ENCODE assay signal across 21 cellular contexts in the genomic region with DNA sequence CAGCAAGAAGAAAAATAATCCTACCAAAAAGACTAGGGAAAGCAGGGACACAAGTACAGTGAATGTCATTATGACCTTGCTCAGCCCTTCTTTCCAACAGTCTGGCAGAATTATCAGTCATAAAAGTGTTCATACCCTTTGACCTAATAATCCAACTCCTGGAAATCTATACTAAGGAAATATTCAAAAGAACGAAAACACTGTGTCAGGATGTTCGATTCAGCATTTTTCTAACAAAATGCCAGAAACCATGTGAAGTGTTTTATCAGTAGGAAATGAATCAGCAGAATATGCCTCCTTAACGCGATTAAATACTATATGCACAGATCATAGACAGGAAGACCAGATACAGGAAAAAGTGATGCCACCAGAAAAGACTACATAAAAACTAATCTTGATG. TPM values are rescaled to one million over a fixed set of nuclear protein-coding genes. Genes with fewer than 3 reads are reported as not detected.
DNase-seq lines count a peak whose midpoint lies in the region; ATAC-seq, FAIRE-seq and TF ChIP-seq lines count a peak whose summit lies in the region.
"Had no signal": no experiment of that assay in that cellular context is flagged by ENCODE, and none has a peak within 500 bp of the region (broad histone marks: within the 10 kb centered on the region; RNA-seq: fewer than 3 reads in every experiment).

No MANE protein-coding gene starts in this region.

- peak overlapping the region; percentile 40 for H3K4me2 ChIP-seq in SK-N-SH
- H3K4me2 ChIP-seq in osteoblast (ENCODE audit: insufficient read depth, low read length): peak overlapping the region; percentile 43
- H3K4me2 ChIP-seq: GM23338 had no signal

- CTCF ChIA-PET in SK-N-SH (lab: Yijun Ruan, JAX): no interaction called here

- TF ChIP-seq CTCF in SK-N-SH (IDR thresholded peaks at IDR 0.05) (no peak), osteoblast (IDR thresholded peaks at IDR 0.05; ENCODE audit: extremely low read depth, low read depth, low read length) (no peak)

- DNase-seq in EL: peak; percentile 18
- DNase-seq in SK-N-SH: peak; percentile 31
- DNase-seq in osteoblast (ENCODE audit: insufficient read length, low spot score, missing footprints): no peak
- no peak for DNase-seq in caudate nucleus (lab: John Stamatoyannopoulos, UW)
- no peak for DNase-seq in CD1c-positive myeloid dendritic cell (ENCODE audit: extremely low spot score)
- DNase-seq: activated CD4-positive, alpha-beta memory T cell treated with anti-CD3 and anti-CD28 coated beads for 36 hours; activated naive CD4-positive, alpha-beta T cell; activated T-cell treated with anti-CD3 and anti-CD28 coated beads, Interleukin-2, amount 50 U/mL, for 1 hour; CD8-positive, alpha-beta memory T cell; DMS79; mucosa of descending colon; NCI-H1105; NCI-H524; substantia nigra; T-cell had no signal

- no peaks in the 10 kb centered on the region for H4K20me1 ChIP-seq in SK-N-SH (ENCODE audit: insufficient read depth)
- H4K20me1 ChIP-seq in osteoblast (ENCODE audit: insufficient read depth, low read length): no peaks in the 10 kb centered on the region

- POLR2A ChIA-PET in SK-N-SH (lab: Yijun Ruan, JAX): no interaction called here

- no peak for TF ChIP-seq RAD21 in SK-N-SH (IDR thresholded peaks at IDR 0.05; ENCODE audit: low read length)

- FAIRE-seq in endometrium (lab: Jason Lieb, UNC): peak; percentile 26
- FAIRE-seq: HTR-8/SVneo had no signal

- H3K27me3 ChIP-seq in SK-N-SH (ENCODE audit: insufficient read depth) (no peaks in the 10 kb centered on the region), osteoblast (ENCODE audit: insufficient read depth, low read length) (no peaks in the 10 kb centered on the region)
- H3K27me3 ChIP-seq: vagina had no signal

- 10% methylated on average over 4 of the region's 4 CpGs for WGBS in SK-N-SH (ENCODE audit: low lambda C conversion rate)

- H3K27ac ChIP-seq in SK-N-SH (ENCODE audit: low read depth in 2 of 2, low read length in 1 of 2) (peak overlapping the region; percentile 58 to 88), osteoblast (ENCODE audit: low read depth, low read length) (peak overlapping the region; percentile 71), caudate nucleus (ENCODE audit: low read depth, low read length) (no peak overlapping the region)
- H3K27ac ChIP-seq: vagina had no signal

- TF ChIP-seq EP300 in SK-N-SH (IDR thresholded peaks at IDR 0.05; ENCODE audit: borderline replicate concordance in 1 of 2, low read depth in 1 of 2, low read length in 1 of 2): peak; percentile 48 to 69; a peak in 3 of 4 replicates

- H3K4me3 ChIP-seq in SK-N-SH (ENCODE audit: low read depth in 2 of 2, low read length in 1 of 2) (no peak overlapping the region), osteoblast (ENCODE audit: insufficient read depth, low read length) (no peak overlapping the region)
- H3K4me3 ChIP-seq: GM23338, mucosa of descending colon, vagina had no signal

- H3K79me2 ChIP-seq in SK-N-SH (ENCODE audit: insufficient read depth): peaks cover 13% of the 10 kb centered on the region
- H3K79me2 ChIP-seq in osteoblast (ENCODE audit: insufficient read depth, low read length): no peaks in the 10 kb centered on the region

- no peaks in the 10 kb centered on the region for H3K9me3 ChIP-seq in SK-N-SH
- H3K9me3 ChIP-seq in osteoblast (ENCODE audit: low read depth, low read length): no peaks in the 10 kb centered on the region
- H3K9me3 ChIP-seq: mucosa of descending colon, vagina had no signal

- H2AFZ ChIP-seq in SK-N-SH (ENCODE audit: low read depth): no peak overlapping the region
- H2AFZ ChIP-seq in osteoblast (ENCODE audit: low read length): peak overlapping the region; percentile 25
- H2AFZ ChIP-seq: GM23338 had no signal

- peak overlapping the region; percentile 35; the same call in 1 of the 2 replicates for H3K9ac ChIP-seq in SK-N-SH

- peaks cover 9 to 24% of the 10 kb centered on the region in 2 experiments; a peak in 3 of 4 replicates for H3K4me1 ChIP-seq in SK-N-SH (ENCODE audit: control insufficient read depth in 1 of 2, insufficient read depth in 2 of 2, low read depth in 1 of 2, low read length in 1 of 2)
- peaks cover 13% of the 10 kb centered on the region for H3K4me1 ChIP-seq in osteoblast (ENCODE audit: insufficient read depth, low read length)
- H3K4me1 ChIP-seq: vagina had no signal

- H3K9me2 ChIP-seq in SK-N-SH: no peaks in the 10 kb centered on the region

- H3F3A ChIP-seq in SK-N-SH (replicated peaks; ENCODE audit: insufficient read depth): peaks cover 29% of the 10 kb centered on the region

- ATAC-seq in esophagus mucosa (no peak), GM19328 (IDR thresholded peaks at IDR 0.05; ENCODE audit: unreplicated experiment) (no peak)
- ATAC-seq: GM23338, mucosa of descending colon, T-cell had no signal

- H3K36me3 ChIP-seq in SK-N-SH (replicated peaks in 1 of 2; ENCODE audit: control insufficient read depth in 1 of 2, insufficient read depth in 2 of 2, low read length in 1 of 2): peaks cover 0 to 8% of the 10 kb centered on the region in 2 experiments
- H3K36me3 ChIP-seq in osteoblast (ENCODE audit: insufficient read depth, low read length): no peaks in the 10 kb centered on the region
- H3K36me3 ChIP-seq: vagina had no signal

TF ChIP-seq in SK-N-SH, 30 proteins besides CTCF, POLR2A, EP300 and RAD21:
- TF ChIP-seq GATA2 (CRISPR knock-in tag; IDR thresholded peaks at IDR 0.05): peak; percentile 32; the same call in 1 of the 2 replicates
- TF ChIP-seq FOSL2 (IDR thresholded peaks at IDR 0.05; ENCODE audit: borderline replicate concordance, low read depth): peak; percentile 51; the same call in 1 of the 2 replicates
- peak; percentile 49 for TF ChIP-seq NFIC (IDR thresholded peaks at IDR 0.05; ENCODE audit: borderline replicate concordance)
- 0 out of 2 replicates have a peak, but pooled peaks have one; percentile 17 for TF ChIP-seq TEAD4 (IDR thresholded peaks at IDR 0.05; ENCODE audit: borderline replicate concordance, insufficient read depth)
- TF ChIP-seq, protein P1, sequence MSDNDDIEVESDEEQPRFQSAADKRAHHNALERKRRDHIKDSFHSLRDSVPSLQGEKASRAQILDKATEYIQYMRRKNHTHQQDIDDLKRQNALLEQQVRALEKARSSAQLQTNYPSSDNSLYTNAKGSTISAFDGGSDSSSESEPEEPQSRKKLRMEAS (IDR thresholded peaks at IDR 0.05; ENCODE audit: low read depth): peak; percentile 67; the same call in 1 of the 2 replicates
- 0 out of 2 replicates have a peak, but pooled peaks have one; percentile 42 for TF ChIP-seq RXRA (IDR thresholded peaks at IDR 0.05; ENCODE audit: borderline replicate concordance, low read depth)
- TF ChIP-seq RCOR1 (IDR thresholded peaks at IDR 0.05; ENCODE audit: low read length): peak; percentile 25; the same call in 1 of the 2 replicates
- peak; percentile 50; the same call in 1 of the 2 replicates for TF ChIP-seq JUND (IDR thresholded peaks at IDR 0.05)
- no peak for TF ChIP-seq POLR2AphosphoS5 (IDR thresholded peaks at IDR 0.05; ENCODE audit: low read depth, low read length)
- no peak for TF ChIP-seq YY1 (IDR thresholded peaks at IDR 0.05; ENCODE audit: low read depth)
- TF ChIP-seq TCF12 (IDR thresholded peaks at IDR 0.05): peak; percentile 73
- TF ChIP-seq, protein P2, sequence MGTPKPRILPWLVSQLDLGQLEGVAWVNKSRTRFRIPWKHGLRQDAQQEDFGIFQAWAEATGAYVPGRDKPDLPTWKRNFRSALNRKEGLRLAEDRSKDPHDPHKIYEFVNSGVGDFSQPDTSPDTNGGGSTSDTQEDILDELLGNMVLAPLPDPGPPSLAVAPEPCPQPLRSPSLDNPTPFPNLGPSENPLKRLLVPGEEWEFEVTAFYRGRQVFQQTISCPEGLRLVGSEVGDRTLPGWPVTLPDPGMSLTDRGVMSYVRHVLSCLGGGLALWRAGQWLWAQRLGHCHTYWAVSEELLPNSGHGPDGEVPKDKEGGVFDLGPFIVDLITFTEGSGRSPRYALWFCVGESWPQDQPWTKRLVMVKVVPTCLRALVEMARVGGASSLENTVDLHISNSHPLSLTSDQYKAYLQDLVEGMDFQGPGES (IDR thresholded peaks at IDR 0.05; ENCODE audit: low read depth, low read length): no peak
- TF ChIP-seq, protein P3, sequence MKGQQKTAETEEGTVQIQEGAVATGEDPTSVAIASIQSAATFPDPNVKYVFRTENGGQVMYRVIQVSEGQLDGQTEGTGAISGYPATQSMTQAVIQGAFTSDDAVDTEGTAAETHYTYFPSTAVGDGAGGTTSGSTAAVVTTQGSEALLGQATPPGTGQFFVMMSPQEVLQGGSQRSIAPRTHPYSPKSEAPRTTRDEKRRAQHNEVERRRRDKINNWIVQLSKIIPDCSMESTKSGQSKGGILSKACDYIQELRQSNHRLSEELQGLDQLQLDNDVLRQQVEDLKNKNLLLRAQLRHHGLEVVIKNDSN (IDR thresholded peaks at IDR 0.05; ENCODE audit: borderline replicate concordance, low read depth): no peak
- no peak for TF ChIP-seq SIN3A (IDR thresholded peaks at IDR 0.05; ENCODE audit: borderline replicate concordance, low read depth, low read length)

RNA-seq across cellular contexts. Expression of a gene that starts 16.2 kb away (rescaled TPM):
- polyA plus RNA-seq in SK-N-SH (2012; rRNA removed): not detected in 2 replicates
- not detected in 2 replicates for polyA plus RNA-seq in SK-N-SH (2012; cell fraction: cytosol; rRNA removed)
- polyA plus RNA-seq in SK-N-SH (2012; cell fraction: nucleus; rRNA removed): not detected in 2 replicates
- total RNA-seq in osteoblast: not detected in 2 replicates
- not detected for total RNA-seq in esophagus mucosa
- total RNA-seq: activated CD4-positive, alpha-beta memory T cell treated with anti-CD3 and anti-CD28 coated beads for 36 hours; CD8-positive, alpha-beta memory T cell; GM23338; mucosa of descending colon; T-cell; vagina had no signal
- polyA plus RNA-seq: CD8-positive, alpha-beta memory T cell; GM23338 had no signal

Comparison
In these comparisons a context has a peak if more than half of its experiments do, and no peak if none do; other contexts are left out.
1. DNase-seq: peak in EL (single experiment) and SK-N-SH (single experiment); none in osteoblast (single experiment), caudate nucleus (0 of 61) and CD1c-positive myeloid dendritic cell (single experiment).